Comparison of ENCODE assay signal across 9 cellular contexts in genomic region chr2:28565720-28566295, GRCh38.
A peak's percentile ranks its signal among the peaks of the same experiment; 100 is the strongest.
DNase-seq lines count a peak whose midpoint lies in the region; ATAC-seq and TF ChIP-seq lines count a peak whose summit lies in the region.
"Had no signal": no experiment of that assay in that cellular context is flagged by ENCODE, and none has a peak within 500 bp of the region (broad histone marks: within the 10 kb centered on the region; RNA-seq: fewer than 3 reads in every experiment).

No MANE protein-coding gene starts in this region.

- CTCF ChIA-PET in activated naive CD4-positive, alpha-beta T cell treated with anti-CD3 and anti-CD28 coated beads, Interleukin-2, amount 10 ng/mL, durations not matched to agents 7 days and 5 days (lab: Charles Lee) = interaction anchor here (0.7 to 3.6 kb wide), 15 partner anchors 10 to 254 kb away, joined by 3 to 30 read pairs (median 5); partner anchors contain the start of genes PPP1CB and SPDYA

- H3K27me3 ChIP-seq in SU-DHL-6 (ENCODE audit: low read length) (no peaks in the 10 kb centered on the region), hepatocyte (no peaks in the 10 kb centered on the region), upper lobe of right lung (no peaks in the 10 kb centered on the region)

- H3K79me2 ChIP-seq in SU-DHL-6 (ENCODE audit: insufficient read depth, low read length) (no peaks in the 10 kb centered on the region), hepatocyte (no peaks in the 10 kb centered on the region)

- H4K20me1 ChIP-seq in SU-DHL-6 (ENCODE audit: low read depth, low read length) (no peaks in the 10 kb centered on the region), hepatocyte (ENCODE audit: insufficient read depth, poor library complexity, severe bottlenecking) (no peaks in the 10 kb centered on the region)

- intact Hi-C loops in upper lobe of right lung (cut with DNase I) = no loop called here

- H3K4me1 Mint-ChIP-seq in activated naive CD4-positive, alpha-beta T cell treated with anti-CD3 and anti-CD28 coated beads, Interleukin-2, amount 10 ng/mL, durations not matched to agents 7 days and 5 days = peaks cover 37% of the 10 kb centered on the region

- peaks cover 2% of the 10 kb centered on the region for H3K9me3 Mint-ChIP-seq in activated naive CD4-positive, alpha-beta T cell treated with anti-CD3 and anti-CD28 coated beads, Interleukin-2, amount 10 ng/mL, durations not matched to agents 7 days and 5 days

- no peak for DNase-seq in activated naive CD4-positive, alpha-beta T cell treated with anti-CD3 and anti-CD28 coated beads, Interleukin-2, amount 10 ng/mL, durations not matched to agents 7 days and 5 days
- no peak for DNase-seq in activated naive CD4-positive, alpha-beta T cell treated with Interleukin-2 at 50 U/mL for 16 hours
- no peak for DNase-seq in hepatocyte (ENCODE audit: low spot score)
- DNase-seq in upper lobe of right lung = peak; percentile 12
- DNase-seq in stimulated activated CD4-positive, alpha-beta T cell treated with anti-CD3 and anti-CD28 coated beads, Interleukin-4, amount 100 ng/mL, for 4 hours = no peak
- no peak for DNase-seq in kidney glomerular epithelial cell (lab: John Stamatoyannopoulos, UW)
- no peak for DNase-seq in medulla oblongata (ENCODE audit: extremely low spot score)
- DNase-seq: WERI-Rb-1 had no signal

- no peak for ATAC-seq in upper lobe of right lung

- no peak overlapping the region for H3K9ac ChIP-seq in SU-DHL-6 (ENCODE audit: low read length)

- peak overlapping the region; percentile 96 for H2AFZ ChIP-seq in SU-DHL-6 (ENCODE audit: low read depth, low read length, severe bottlenecking)
- no peak overlapping the region for H2AFZ ChIP-seq in hepatocyte

- H3K27ac ChIP-seq in SU-DHL-6 (ENCODE audit: low read depth, low read length) = no peak overlapping the region
- no peak overlapping the region for H3K27ac ChIP-seq in hepatocyte
- no peak overlapping the region for H3K27ac ChIP-seq in upper lobe of right lung
- H3K27ac ChIP-seq: WERI-Rb-1 had no signal

- H3K4me3 Mint-ChIP-seq in activated naive CD4-positive, alpha-beta T cell treated with anti-CD3 and anti-CD28 coated beads, Interleukin-2, amount 10 ng/mL, durations not matched to agents 7 days and 5 days = peak overlapping the region; percentile 81

- H3K27me3 Mint-ChIP-seq in activated naive CD4-positive, alpha-beta T cell treated with anti-CD3 and anti-CD28 coated beads, Interleukin-2, amount 10 ng/mL, durations not matched to agents 7 days and 5 days = peaks cover 21% of the 10 kb centered on the region

- peaks cover 4% of the 10 kb centered on the region for H3K4me1 ChIP-seq in hepatocyte (ENCODE audit: insufficient read depth)
- H3K4me1 ChIP-seq in upper lobe of right lung = no peaks in the 10 kb centered on the region

- H3K9me3 ChIP-seq in SU-DHL-6 (ENCODE audit: insufficient read depth, low read length) = no peaks in the 10 kb centered on the region
- H3K9me3 ChIP-seq in hepatocyte (ENCODE audit: low read depth) = no peaks in the 10 kb centered on the region
- no peaks in the 10 kb centered on the region for H3K9me3 ChIP-seq in upper lobe of right lung

- H3K4me2 ChIP-seq in SU-DHL-6 (ENCODE audit: low read depth, low read length, poor library complexity, severe bottlenecking) = peak overlapping the region; percentile 76
- H3K4me2 ChIP-seq in hepatocyte = peak overlapping the region; percentile 78

- 50% methylated on average over 3 of the region's 3 CpGs for WGBS in hepatocyte (ENCODE audit: low lambda C conversion rate, missing lambda C conversion rate)

- H3K27ac Mint-ChIP-seq in activated naive CD4-positive, alpha-beta T cell treated with anti-CD3 and anti-CD28 coated beads, Interleukin-2, amount 10 ng/mL, durations not matched to agents 7 days and 5 days = no peak overlapping the region

- H3K9me2 ChIP-seq in SU-DHL-6 (replicated peaks; ENCODE audit: insufficient read depth, low read length) (no peaks in the 10 kb centered on the region), hepatocyte (replicated peaks; ENCODE audit: insufficient read depth) (no peaks in the 10 kb centered on the region)

- no peaks in the 10 kb centered on the region for H3F3A ChIP-seq in SU-DHL-6 (ENCODE audit: insufficient read depth)

- H3K4me3 ChIP-seq in SU-DHL-6 (ENCODE audit: insufficient read depth, low read length, poor library complexity, severe bottlenecking) (no peak overlapping the region), hepatocyte (no peak overlapping the region), upper lobe of right lung (no peak overlapping the region)

- TF ChIP-seq CTCF in SU-DHL-6 (IDR thresholded peaks at IDR 0.05; ENCODE audit: insufficient read depth, low read length, poor library complexity, severe bottlenecking) = no peak
- TF ChIP-seq CTCF in hepatocyte (IDR thresholded peaks at IDR 0.05; ENCODE audit: poor library complexity) = no peak
- TF ChIP-seq CTCF in upper lobe of right lung (IDR thresholded peaks at IDR 0.05) = no peak

- H3K36me3 ChIP-seq in SU-DHL-6 (ENCODE audit: low read length) = no peaks in the 10 kb centered on the region
- H3K36me3 ChIP-seq in hepatocyte (replicated peaks; ENCODE audit: insufficient read depth, low read depth) = no peaks in the 10 kb centered on the region
- no peaks in the 10 kb centered on the region for H3K36me3 ChIP-seq in upper lobe of right lung
- H3K36me3 ChIP-seq: WERI-Rb-1 had no signal

- H3K36me3 Mint-ChIP-seq in activated naive CD4-positive, alpha-beta T cell treated with anti-CD3 and anti-CD28 coated beads, Interleukin-2, amount 10 ng/mL, durations not matched to agents 7 days and 5 days = peaks cover 13% of the 10 kb centered on the region
